In the genomic region with DNA sequence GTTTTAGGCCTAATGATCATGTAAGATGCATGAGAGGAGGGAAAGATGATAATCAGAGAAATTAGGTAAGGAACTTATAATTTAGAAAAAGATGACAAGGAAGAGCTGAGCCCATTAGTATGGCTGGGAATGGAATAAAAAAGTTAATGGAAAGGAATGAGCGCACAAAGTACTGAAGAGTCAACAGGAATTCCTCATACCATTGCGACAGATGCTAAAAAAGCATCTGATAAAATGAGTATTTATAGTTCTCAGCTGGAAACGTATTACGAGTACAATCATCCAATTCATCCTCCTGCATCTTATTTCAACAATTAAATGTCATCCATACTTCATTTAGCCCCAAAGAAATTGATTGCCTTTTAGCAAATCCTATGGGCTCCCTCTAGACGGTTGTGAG, we compare ENCODE assay signal across 21 cellular contexts. TPM values are rescaled to one million over a fixed set of nuclear protein-coding genes. Genes with fewer than 3 reads are reported as not detected.
A peak's percentile ranks its signal among the peaks of the same experiment; 100 is the strongest.
DNase-seq lines count a peak whose midpoint lies in the region; ATAC-seq and TF ChIP-seq lines count a peak whose summit lies in the region.
"Had no signal": no experiment of that assay in that cellular context is flagged by ENCODE, and none has a peak within 500 bp of the region (broad histone marks: within the 10 kb centered on the region; RNA-seq: fewer than 3 reads in every experiment).

No MANE protein-coding gene starts in this region.

- no peaks in the 10 kb centered on the region for H3K36me3 Mint-ChIP-seq in glutamatergic neuron (ENCODE audit: unreplicated experiment)
- H3K36me3 Mint-ChIP-seq in activated CD8-positive, alpha-beta memory T cell treated with anti-CD3 and anti-CD28 coated beads, Interleukin-2, amount 10 ng/mL, durations not matched to agents 7 days and 5 days = no peaks in the 10 kb centered on the region
- H3K36me3 Mint-ChIP-seq in natural killer cell = peaks cover 8% of the 10 kb centered on the region
- H3K36me3 Mint-ChIP-seq: IgD-negative memory B cell had no signal

- peaks cover 0 to 6% (median 0%) of the 10 kb centered on the region in 6 donors for H3K36me3 ChIP-seq in spleen
- H3K36me3 ChIP-seq: SJCRH30 had no signal

- H3K27ac Mint-ChIP-seq in glutamatergic neuron (ENCODE audit: unreplicated experiment) = peak overlapping the region; percentile 24
- H3K27ac Mint-ChIP-seq in activated CD8-positive, alpha-beta memory T cell treated with anti-CD3 and anti-CD28 coated beads, Interleukin-2, amount 10 ng/mL, durations not matched to agents 7 days and 5 days = no peak overlapping the region
- no peak overlapping the region for H3K27ac Mint-ChIP-seq in natural killer cell
- H3K27ac Mint-ChIP-seq: CD4-positive, alpha-beta T cell had no signal

- no peaks in the 10 kb centered on the region for H3K27me3 Mint-ChIP-seq in glutamatergic neuron (ENCODE audit: unreplicated experiment)
- no peaks in the 10 kb centered on the region for H3K27me3 Mint-ChIP-seq in activated CD8-positive, alpha-beta memory T cell treated with anti-CD3 and anti-CD28 coated beads, Interleukin-2, amount 10 ng/mL, durations not matched to agents 7 days and 5 days
- H3K27me3 Mint-ChIP-seq in natural killer cell (ENCODE audit: low read depth in 2 of 2) = no peaks in the 10 kb centered on the region
- H3K27me3 Mint-ChIP-seq: CD4-positive, alpha-beta T cell; IgD-negative memory B cell had no signal

- no peak for TF ChIP-seq CTCF in glutamatergic neuron (IDR thresholded peaks at IDR 0.05; ENCODE audit: partially characterized antibody, unreplicated experiment)
- TF ChIP-seq CTCF in spleen (IDR thresholded peaks at IDR 0.05 in 8 of 11, conservative IDR thresholded peaks at IDR 0.05 in 3 of 11) = no peak
- no peak for TF ChIP-seq CTCF in natural killer cell (IDR thresholded peaks at IDR 0.05)

- no peak overlapping the region for H3K4me3 ChIP-seq in spleen
- H3K4me3 ChIP-seq: BLaER1, GM12878, SJCRH30 had no signal

- no peaks in the 10 kb centered on the region for H3K9me3 Mint-ChIP-seq in glutamatergic neuron (ENCODE audit: unreplicated experiment)
- H3K9me3 Mint-ChIP-seq in activated CD8-positive, alpha-beta memory T cell treated with anti-CD3 and anti-CD28 coated beads, Interleukin-2, amount 10 ng/mL, durations not matched to agents 7 days and 5 days (ENCODE audit: low read depth) = no peaks in the 10 kb centered on the region
- H3K9me3 Mint-ChIP-seq in natural killer cell = no peaks in the 10 kb centered on the region
- H3K9me3 Mint-ChIP-seq: CD4-positive, alpha-beta T cell; IgD-negative memory B cell had no signal

- intact Hi-C loops in spleen (cut with DNase I; ENCODE audit: low total_unique reads) (no loop called here), natural killer cell (cut with micrococcal nuclease) (no loop called here)

- WGBS in spleen, 5 donors = 85 to 96% (median 90%) methylated on average over 5 of the region's 5 CpGs

- H3K27me3 ChIP-seq in spleen (replicated peaks in 1 of 7) = no peaks in the 10 kb centered on the region
- H3K27me3 ChIP-seq: BLaER1, SJCRH30 had no signal

- H3K4me1 ChIP-seq in spleen = peaks cover 0 to 29% (median 8%) of the 10 kb centered on the region in 6 donors

- H3K9me3 ChIP-seq in spleen = no peaks in the 10 kb centered on the region
- H3K9me3 ChIP-seq: BLaER1, Caco-2, SJCRH30 had no signal

- CTCF ChIA-PET in activated CD8-positive, alpha-beta memory T cell treated with anti-CD3 and anti-CD28 coated beads, Interleukin-2, amount 10 ng/mL, durations not matched to agents 7 days and 5 days (lab: Charles Lee) = no interaction called here

- H3K4me1 Mint-ChIP-seq in glutamatergic neuron (ENCODE audit: low read depth, unreplicated experiment) (peaks cover 25% of the 10 kb centered on the region), natural killer cell (peaks cover 13 to 18% of the 10 kb centered on the region in 2 donors)
- H3K4me1 Mint-ChIP-seq in activated CD8-positive, alpha-beta memory T cell treated with anti-CD3 and anti-CD28 coated beads, Interleukin-2, amount 10 ng/mL, durations not matched to agents 7 days and 5 days = no peaks in the 10 kb centered on the region

- H3K4me3 Mint-ChIP-seq in glutamatergic neuron (ENCODE audit: unreplicated experiment) (peak overlapping the region; percentile 0), natural killer cell (no peak overlapping the region)
- H3K4me3 Mint-ChIP-seq in activated CD8-positive, alpha-beta memory T cell treated with anti-CD3 and anti-CD28 coated beads, Interleukin-2, amount 10 ng/mL, durations not matched to agents 7 days and 5 days = no peak overlapping the region
- H3K4me3 Mint-ChIP-seq: CD4-positive, alpha-beta T cell; IgD-negative memory B cell had no signal

- H3K27ac ChIP-seq in spleen = no peak overlapping the region
- H3K27ac ChIP-seq: BLaER1, SJCRH30 had no signal

- DNase-seq in NCI-H146 (lab: John Stamatoyannopoulos, UW) (peak; percentile 26), amniotic epithelial cell (ENCODE audit: low read depth) (peak; percentile 34), glutamatergic neuron (no peak), mesenteric fat pad (ENCODE audit: low spot score) (no peak), spleen (no peak), natural killer cell (no peak)
- DNase-seq in activated CD8-positive, alpha-beta memory T cell treated with anti-CD3 and anti-CD28 coated beads, Interleukin-2, amount 10 ng/mL, durations not matched to agents 7 days and 5 days = no peak
- DNase-seq: Caco-2; CD4-positive, alpha-beta T cell; DMS 273 treated with DMSO at 0.1 percent for 48 hours; DMS79 treated with DMSO at 0.1 percent for 48 hours; Karpas-422; MV-4-11; NCI-H187; NCI-H2107; NCI-H446 treated with DMSO at 0.1 percent for 48 hours; NCI-H526 treated with DMSO at 0.1 percent for 48 hours; SJCRH30 had no signal

- no peak for ATAC-seq in activated CD8-positive, alpha-beta memory T cell treated with anti-CD3 and anti-CD28 coated beads, Interleukin-2, amount 10 ng/mL, durations not matched to agents 7 days and 5 days
- ATAC-seq in natural killer cell = no peak
- ATAC-seq: GM12878 had no signal

- TF ChIP-seq POLR2A in spleen (IDR thresholded peaks at IDR 0.05) = no peak

RNA-seq across cellular contexts. Expression of gene TMCC1, which starts 58.9 kb away (rescaled TPM):
- total RNA-seq in glutamatergic neuron (ENCODE audit: unreplicated experiment) (42.2 TPM), mesenteric fat pad (41.0 TPM), spleen (10 to 100 TPM; 23.9 to 45.5 (median 38.3) TPM), natural killer cell (10 to 100 TPM; 26.4 to 36.7 (median 31.7) TPM)
- 10 to 100 TPM; 17.6 to 17.8 TPM for total RNA-seq in activated CD8-positive, alpha-beta memory T cell treated with anti-CD3 and anti-CD28 coated beads, Interleukin-2, amount 10 ng/mL, durations not matched to agents 7 days and 5 days
- 1 to 10 TPM; 4.5 to 9.3 (median 5.7) TPM for polyA plus RNA-seq in spleen

Comparison
In these comparisons a context has a peak if more than half of its experiments do, and no peak if none do; other contexts are left out.
1. DNase-seq: peak in NCI-H146 (single experiment) and amniotic epithelial cell (single experiment); none in glutamatergic neuron (single experiment), activated CD8-positive, alpha-beta memory T cell treated with anti-CD3 and anti-CD28 coated beads, Interleukin-2, amount 10 ng/mL, durations not matched to agents 7 days and 5 days (single experiment), mesenteric fat pad (single experiment), spleen (single experiment) and natural killer cell (single experiment).